Comparison of ENCODE assay signal across 20 cellular contexts in genomic region chr7:70778585-70778984, GRCh38.
DNase-seq lines count a peak whose midpoint lies in the region; ATAC-seq and TF ChIP-seq lines count a peak whose summit lies in the region.
"Had no signal": no experiment of that assay in that cellular context is flagged by ENCODE, and none has a peak within 500 bp of the region (broad histone marks: within the 10 kb centered on the region; RNA-seq: fewer than 3 reads in every experiment).

No MANE protein-coding gene starts in this region.

- H3K4me3 Mint-ChIP-seq in activated CD4-positive, alpha-beta T cell treated with anti-CD3 and anti-CD28 coated beads for 36 hours, result no peak overlapping the region
- H3K4me3 Mint-ChIP-seq in CD8-positive, alpha-beta T cell, result no peak overlapping the region
- H3K4me3 Mint-ChIP-seq in T-helper 17 cell, result peak overlapping the region; percentile 85
- peak overlapping the region in 1 of 2 donors; percentile 75 for H3K4me3 Mint-ChIP-seq in effector memory CD8-positive, alpha-beta T cell

- no peaks in the 10 kb centered on the region for H3K4me1 ChIP-seq in CD8-positive, alpha-beta T cell (ENCODE audit: insufficient read depth, low read length)
- H3K4me1 ChIP-seq in esophagus squamous epithelium, result no peaks in the 10 kb centered on the region
- H3K4me1 ChIP-seq: Peyer's patch had no signal

- intact Hi-C loops in activated CD4-positive, alpha-beta T cell treated with anti-CD3 and anti-CD28 coated beads for 36 hours (cut with DNase I, micrococcal nuclease), result loop anchor here in 1 of 2 experiments (5.0 kb wide), 1 partner anchor 41 kb away; no protein-coding TSS in a partner anchor
- intact Hi-C loops in CD8-positive, alpha-beta T cell (cut with DNase I, micrococcal nuclease), result no loop called here
- intact Hi-C loops in esophagus squamous epithelium (cut with DNase I), result no loop called here

- H3K27ac ChIP-seq in CD8-positive, alpha-beta T cell (ENCODE audit: low read depth, low read length), result no peak overlapping the region
- H3K27ac ChIP-seq in esophagus squamous epithelium, result no peak overlapping the region
- H3K27ac ChIP-seq: 22Rv1, Peyer's patch had no signal

- POLR2A ChIA-PET in activated CD4-positive, alpha-beta T cell treated with anti-CD3 and anti-CD28 coated beads for 36 hours (lab: Charles Lee), result no interaction called here
- POLR2A ChIA-PET in CD8-positive, alpha-beta T cell (lab: Charles Lee), result interaction anchor here (0.6 kb wide), 2 partner anchors 194 to 1120 kb away, joined by 4 read pairs; no protein-coding TSS in a partner anchor

- H3K4me1 Mint-ChIP-seq in activated CD4-positive, alpha-beta T cell treated with anti-CD3 and anti-CD28 coated beads for 36 hours, result peaks cover 40% of the 10 kb centered on the region
- H3K4me1 Mint-ChIP-seq in CD8-positive, alpha-beta T cell (ENCODE audit: low read depth), result peaks cover 16% of the 10 kb centered on the region
- peaks cover 39% of the 10 kb centered on the region for H3K4me1 Mint-ChIP-seq in T-helper 17 cell
- H3K4me1 Mint-ChIP-seq in effector memory CD8-positive, alpha-beta T cell (ENCODE audit: low read depth in 2 of 2), result peaks cover 30 to 40% of the 10 kb centered on the region in 2 donors

- peak overlapping the region; percentile 10 for H3K27ac Mint-ChIP-seq in activated CD4-positive, alpha-beta T cell treated with anti-CD3 and anti-CD28 coated beads for 36 hours
- H3K27ac Mint-ChIP-seq in CD8-positive, alpha-beta T cell, result peak overlapping the region; percentile 4
- peak overlapping the region; percentile 98 for H3K27ac Mint-ChIP-seq in T-helper 17 cell
- H3K27ac Mint-ChIP-seq in effector memory CD8-positive, alpha-beta T cell, result peak overlapping the region; percentile 76 to 93
- H3K27ac Mint-ChIP-seq: IgD-negative memory B cell had no signal

- 82 to 85% methylated on average over 3 of the region's 3 CpGs for WGBS in esophagus squamous epithelium, 2 donors

- peaks cover 4% of the 10 kb centered on the region for H3K27me3 Mint-ChIP-seq in activated CD4-positive, alpha-beta T cell treated with anti-CD3 and anti-CD28 coated beads for 36 hours
- H3K27me3 Mint-ChIP-seq in CD8-positive, alpha-beta T cell (ENCODE audit: low read depth), result no peaks in the 10 kb centered on the region
- H3K27me3 Mint-ChIP-seq in T-helper 17 cell, result no peaks in the 10 kb centered on the region
- H3K27me3 Mint-ChIP-seq in effector memory CD8-positive, alpha-beta T cell, result no peaks in the 10 kb centered on the region
- H3K27me3 Mint-ChIP-seq: IgD-negative memory B cell had no signal

- TF ChIP-seq CTCF in CD8-positive, alpha-beta T cell (IDR thresholded peaks at IDR 0.05), result no peak
- no peak for TF ChIP-seq CTCF in esophagus squamous epithelium (IDR thresholded peaks at IDR 0.05)

- no peaks in the 10 kb centered on the region for H3K9me3 ChIP-seq in CD8-positive, alpha-beta T cell (ENCODE audit: low read length)
- H3K9me3 ChIP-seq in T-helper 17 cell (ENCODE audit: control insufficient read depth, low read length, poor library complexity, severe bottlenecking), result no peaks in the 10 kb centered on the region
- no peaks in the 10 kb centered on the region for H3K9me3 ChIP-seq in esophagus squamous epithelium
- H3K9me3 ChIP-seq: Peyer's patch had no signal

- no peak overlapping the region for H3K4me3 ChIP-seq in CD8-positive, alpha-beta T cell (ENCODE audit: low read depth, low read length)
- no peak overlapping the region for H3K4me3 ChIP-seq in esophagus squamous epithelium
- H3K4me3 ChIP-seq: Peyer's patch had no signal

- H3K9me3 Mint-ChIP-seq in activated CD4-positive, alpha-beta T cell treated with anti-CD3 and anti-CD28 coated beads for 36 hours (ENCODE audit: low read depth), result no peaks in the 10 kb centered on the region
- H3K9me3 Mint-ChIP-seq in CD8-positive, alpha-beta T cell, result no peaks in the 10 kb centered on the region
- H3K9me3 Mint-ChIP-seq in effector memory CD8-positive, alpha-beta T cell, result no peaks in the 10 kb centered on the region
- H3K9me3 Mint-ChIP-seq: IgD-negative memory B cell had no signal

- H3K36me3 Mint-ChIP-seq in activated CD4-positive, alpha-beta T cell treated with anti-CD3 and anti-CD28 coated beads for 36 hours (ENCODE audit: low read depth), result no peaks in the 10 kb centered on the region
- H3K36me3 Mint-ChIP-seq in CD8-positive, alpha-beta T cell, result peaks cover 5% of the 10 kb centered on the region
- no peaks in the 10 kb centered on the region for H3K36me3 Mint-ChIP-seq in T-helper 17 cell (ENCODE audit: low read depth)
- H3K36me3 Mint-ChIP-seq in effector memory CD8-positive, alpha-beta T cell (ENCODE audit: insufficient read depth), result peaks cover 66% of the 10 kb centered on the region

- CTCF ChIA-PET in activated CD4-positive, alpha-beta T cell treated with anti-CD3 and anti-CD28 coated beads for 36 hours (lab: Charles Lee), result no interaction called here
- CTCF ChIA-PET in CD8-positive, alpha-beta T cell (lab: Charles Lee), result no interaction called here

- ATAC-seq in activated CD4-positive, alpha-beta T cell treated with anti-CD3 and anti-CD28 coated beads for 36 hours, result no peak
- no peak for ATAC-seq in CD8-positive, alpha-beta T cell
- ATAC-seq in T-helper 17 cell, result peak; percentile 82
- peak; percentile 64 for ATAC-seq in effector memory CD8-positive, alpha-beta T cell (replicated peaks)

- H3K27me3 ChIP-seq in CD8-positive, alpha-beta T cell (ENCODE audit: insufficient read depth, low read length), result no peaks in the 10 kb centered on the region
- H3K27me3 ChIP-seq in esophagus squamous epithelium, result no peaks in the 10 kb centered on the region
- H3K27me3 ChIP-seq: Peyer's patch had no signal

- no peak for DNase-seq in activated CD4-positive, alpha-beta T cell treated with anti-CD3 and anti-CD28 coated beads for 36 hours
- no peak for DNase-seq in activated CD4-positive, alpha-beta T cell treated with anti-CD3 and anti-CD28 coated beads for 1 hour
- no peak for DNase-seq in CD8-positive, alpha-beta T cell
- DNase-seq in T-helper 17 cell (no peak), NCI-H1694 (lab: John Stamatoyannopoulos, UW) (no peak), esophagus squamous epithelium (lab: John Stamatoyannopoulos, UW) (no peak)
- no peak for DNase-seq in effector memory CD8-positive, alpha-beta T cell
- DNase-seq in activated effector memory CD4-positive, alpha-beta T cell treated with anti-CD3 and anti-CD28 coated beads, Interleukin-2, amount 50 U/mL, for 16 hours, result no peak
- DNase-seq: ACHN; C1 segment of cervical spinal cord; Kasumi-1; NCI-H1417 treated with DMSO at 0.1 percent for 48 hours; NCI-H1930; NCI-H2227 treated with DMSO at 0.1 percent for 48 hours; NCI-H510A treated with DMSO at 0.1 percent for 48 hours; NCI-H748 treated with DMSO at 0.1 percent for 48 hours; NK-92 treated with Interleukin-12 subunit alpha and Interleukin-12 subunit beta, amount 100 ng/mL, for 24 hours; Peyer's patch had no signal

- TF ChIP-seq POLR2A in esophagus squamous epithelium (IDR thresholded peaks at IDR 0.05), result no peak

- H3K36me3 ChIP-seq in CD8-positive, alpha-beta T cell (ENCODE audit: insufficient read depth, low read length), result no peaks in the 10 kb centered on the region
- H3K36me3 ChIP-seq in esophagus squamous epithelium, result peaks cover 0 to 100% (median 12%) of the 10 kb centered on the region in 3 donors

Comparison
In these comparisons a context has a peak if more than half of its experiments do, and no peak if none do; other contexts are left out.
1. ATAC-seq: peak in T-helper 17 cell (single experiment) and effector memory CD8-positive, alpha-beta T cell (single experiment); none in activated CD4-positive, alpha-beta T cell treated with anti-CD3 and anti-CD28 coated beads for 36 hours (single experiment) and CD8-positive, alpha-beta T cell (single experiment).
2. H3K27ac Mint-ChIP-seq: peak in every context shown above with its lines; median percentile 98 in T-helper 17 cell; 84 in effector memory CD8-positive, alpha-beta T cell; 10 in activated CD4-positive, alpha-beta T cell treated with anti-CD3 and anti-CD28 coated beads for 36 hours; 4 in CD8-positive, alpha-beta T cell.